20 cellular contexts compared by ENCODE assay signal in the genomic region with DNA sequence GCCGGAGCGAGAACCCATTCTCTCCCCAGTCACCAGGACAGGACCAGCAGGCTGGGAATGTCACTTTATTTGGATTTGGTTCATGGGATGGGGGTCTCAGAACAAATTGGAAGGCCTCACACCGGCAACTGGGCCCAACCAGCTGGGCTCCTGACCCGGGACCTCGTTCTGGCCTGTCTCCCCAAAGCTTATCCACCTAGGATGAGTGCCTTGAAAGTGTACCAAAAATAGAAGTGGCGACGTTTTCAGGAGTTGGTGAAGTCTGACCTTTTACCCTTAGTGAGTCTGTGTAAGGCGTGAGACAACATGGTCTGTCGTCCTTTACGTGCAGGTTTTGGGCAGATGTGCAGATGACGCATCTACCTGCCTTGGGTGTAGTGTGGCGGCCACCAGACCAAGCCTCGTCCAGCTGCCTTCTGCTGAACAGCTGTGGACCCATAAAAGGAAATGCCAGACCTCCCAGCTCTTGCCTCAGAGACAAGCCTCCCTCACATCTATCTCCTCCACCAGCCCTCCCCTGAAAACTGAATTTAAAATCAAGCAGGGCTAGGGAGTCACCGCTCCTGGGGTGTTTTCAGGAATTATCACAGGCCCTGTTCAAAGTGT. TPM values are rescaled to one million over a fixed set of nuclear protein-coding genes. Genes with fewer than 3 reads are reported as not detected.
DNase-seq lines count a peak whose midpoint lies in the region; ATAC-seq, FAIRE-seq and TF ChIP-seq lines count a peak whose summit lies in the region.
"Had no signal": no experiment of that assay in that cellular context is flagged by ENCODE, and none has a peak within 500 bp of the region (broad histone marks: within the 10 kb centered on the region; RNA-seq: fewer than 3 reads in every experiment).

No MANE protein-coding gene starts in this region.

- no peaks in the 10 kb centered on the region for H3K9me3 Mint-ChIP-seq in activated T-helper 17 cell treated with anti-CD3 and anti-CD28 coated beads, Interleukin-2, amount 50 U/mL, for 72 hours

- no peak overlapping the region for H3K4me2 ChIP-seq in hepatocyte
- H3K4me2 ChIP-seq: GM23338 had no signal

- DNase-seq in DMS 273 (lab: John Stamatoyannopoulos, UW; ENCODE audit: unreplicated experiment) (peak; percentile 34), DMS 273 treated with DMSO at 0.1 percent for 48 hours (lab: John Stamatoyannopoulos, UW) (no peak), left ventricle myocardium superior (no peak), Right ventricle myocardium inferior (ENCODE audit: missing footprints) (no peak), hepatocyte (ENCODE audit: low spot score) (no peak), AG08396 (ENCODE audit: low spot score) (no peak)
- DNase-seq: AML-193; CD4-positive, CD25-positive, alpha-beta regulatory T cell; DMS79; H9 had no signal

- no peak for TF ChIP-seq CTCF in hepatocyte (IDR thresholded peaks at IDR 0.05; ENCODE audit: poor library complexity)

- peaks cover under 1% of the 10 kb centered on the region for H3K4me1 ChIP-seq in hepatocyte (ENCODE audit: insufficient read depth)

- WGBS in hepatocyte (ENCODE audit: low lambda C conversion rate, missing lambda C conversion rate) = 76% methylated on average over 14 of the region's 14 CpGs

- no peak overlapping the region for H3K4me3 ChIP-seq in hepatocyte
- H3K4me3 ChIP-seq: BLaER1 treated with 17β-estradiol and CSF1 and Interleukin-3, amounts not matched to agents 10 nM and 100 nM; GM12878; GM23338 had no signal

- no peak overlapping the region for H3K27ac ChIP-seq in hepatocyte
- H3K27ac ChIP-seq: 22Rv1 had no signal

- no peak overlapping the region for H3K27ac Mint-ChIP-seq in activated T-helper 17 cell treated with anti-CD3 and anti-CD28 coated beads, Interleukin-2, amount 50 U/mL, for 72 hours
- H3K27ac Mint-ChIP-seq: CD4-positive, CD25-positive, alpha-beta regulatory T cell; GM23338 had no signal

- FAIRE-seq in endometrium (lab: Jason Lieb, UNC) = peak; percentile 39
- FAIRE-seq: GM12878, GM18507, HepG2, HTR-8/SVneo had no signal

- peaks cover 16% of the 10 kb centered on the region for H3K27me3 ChIP-seq in hepatocyte

- peaks cover 3% of the 10 kb centered on the region for H3K9me3 ChIP-seq in hepatocyte (ENCODE audit: low read depth)

- no peaks in the 10 kb centered on the region for H3K36me3 Mint-ChIP-seq in activated T-helper 17 cell treated with anti-CD3 and anti-CD28 coated beads, Interleukin-2, amount 50 U/mL, for 72 hours (ENCODE audit: low read depth)

- ATAC-seq in left ventricle myocardium superior (peak; percentile 38), Right ventricle myocardium inferior (no peak)
- ATAC-seq in activated T-helper 17 cell treated with anti-CD3 and anti-CD28 coated beads, Interleukin-2, amount 50 U/mL, for 72 hours (replicated peaks) = no peak
- ATAC-seq: GM12878, GM23338, HepG2 had no signal

- H2AFZ ChIP-seq in hepatocyte = no peak overlapping the region
- H2AFZ ChIP-seq: GM23338 had no signal

- no peaks in the 10 kb centered on the region for H3K4me1 Mint-ChIP-seq in activated T-helper 17 cell treated with anti-CD3 and anti-CD28 coated beads, Interleukin-2, amount 50 U/mL, for 72 hours
- H3K4me1 Mint-ChIP-seq: CD4-positive, CD25-positive, alpha-beta regulatory T cell had no signal

- H3K79me2 ChIP-seq in hepatocyte = no peaks in the 10 kb centered on the region

- H3K27me3 Mint-ChIP-seq in activated T-helper 17 cell treated with anti-CD3 and anti-CD28 coated beads, Interleukin-2, amount 50 U/mL, for 72 hours = peaks cover 23% of the 10 kb centered on the region

- H3K36me3 ChIP-seq in hepatocyte (replicated peaks; ENCODE audit: insufficient read depth, low read depth) = no peaks in the 10 kb centered on the region
- H3K36me3 ChIP-seq: BLaER1 treated with 17β-estradiol and CSF1 and Interleukin-3, amounts not matched to agents 10 nM and 100 nM had no signal

- intact Hi-C loops in left ventricle myocardium superior (cut with micrococcal nuclease) (no loop called here), Right ventricle myocardium inferior (cut with DNase I) (no loop called here)

- H3K4me3 Mint-ChIP-seq in activated T-helper 17 cell treated with anti-CD3 and anti-CD28 coated beads, Interleukin-2, amount 50 U/mL, for 72 hours = no peak overlapping the region
- H3K4me3 Mint-ChIP-seq: CD4-positive, CD25-positive, alpha-beta regulatory T cell; GM23338; H9 had no signal

- H4K20me1 ChIP-seq in hepatocyte (ENCODE audit: insufficient read depth, poor library complexity, severe bottlenecking) = no peaks in the 10 kb centered on the region
- H4K20me1 ChIP-seq: BLaER1 treated with 17β-estradiol and CSF1 and Interleukin-3, amounts not matched to agents 10 nM and 100 nM had no signal

- H3K9me2 ChIP-seq in hepatocyte (replicated peaks; ENCODE audit: insufficient read depth) = no peaks in the 10 kb centered on the region

RNA-seq across cellular contexts. Expression of a gene that starts 36.6 kb away (rescaled TPM):
- total RNA-seq in left ventricle myocardium superior (8.9 TPM), Right ventricle myocardium inferior (7.6 TPM), hepatocyte (12.0 and 15.7 TPM in 2 replicates)
- 40.0 and 53.9 TPM in 2 replicates for polyA plus RNA-seq in hepatocyte
- 1 to 10 TPM in 1 of 2 donors, under 1 TPM in 1; 0.95 to 5.3 TPM for total RNA-seq in activated T-helper 17 cell treated with anti-CD3 and anti-CD28 coated beads, Interleukin-2, amount 50 U/mL, for 72 hours
- total RNA-seq: G401 had no signal
